In the genomic region with DNA sequence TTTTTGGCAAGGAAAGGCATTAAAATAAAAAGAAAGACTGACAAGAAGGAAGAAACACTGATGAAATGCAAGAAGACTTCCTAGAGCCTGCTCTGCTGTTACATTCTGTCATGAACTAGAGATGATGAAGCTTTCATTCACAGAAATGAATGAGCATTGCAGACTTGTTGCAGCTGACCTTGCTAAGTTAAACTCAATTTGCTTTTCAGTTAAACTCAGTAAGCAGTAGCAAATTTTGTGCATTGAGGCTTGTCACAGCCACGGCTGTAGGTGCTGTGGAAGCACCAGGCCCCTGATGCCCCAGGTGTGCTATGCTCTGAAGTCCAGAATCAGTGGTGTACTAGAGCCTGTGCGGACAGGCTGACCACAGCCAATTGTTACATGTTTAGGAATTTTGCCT, we compare ENCODE assay signal across 22 cellular contexts.
"Had no signal": no experiment of that assay in that cellular context is flagged by ENCODE, and none has a peak within 500 bp of the region (broad histone marks: within the 10 kb centered on the region; RNA-seq: fewer than 3 reads in every experiment).

No MANE protein-coding gene starts in this region.

- H3K27ac Mint-ChIP-seq: IgD-negative memory B cell had no signal

- H3K4me2 ChIP-seq: KMS-11 had no signal

- H3K27ac ChIP-seq: HL-60, KMS-11, RWPE1 had no signal

- H3K9me3 ChIP-seq: SK-N-SH had no signal

- H3K4me3 ChIP-seq: K562 had no signal

- H3K36me3 Mint-ChIP-seq: IgD-negative memory B cell had no signal

- DNase-seq: MV-4-11, NCI-H1048, NCI-H1105, NCI-H1417, NCI-H1436 treated with DMSO at 0.1 percent for 48 hours, NCI-H1694, NCI-H187 treated with DMSO at 0.1 percent for 48 hours, NCI-H2029 treated with DMSO at 0.1 percent for 48 hours, NCI-H2171 treated with DMSO at 0.1 percent for 48 hours, NCI-H345, NCI-H446 treated with DMSO at 0.1 percent for 48 hours, NCI-H510A treated with DMSO at 0.1 percent for 48 hours, NCI-H82, PC-3, SHP77, SK-N-SH had no signal

- H3K9me2 ChIP-seq: SK-N-SH had no signal

- FAIRE-seq: HTR-8/SVneo, K562 had no signal

- H3K9ac ChIP-seq: KMS-11, SK-N-SH had no signal

- H3K4me3 Mint-ChIP-seq: IgD-negative memory B cell had no signal

- H3K27me3 Mint-ChIP-seq: IgD-negative memory B cell had no signal
